Comparison of ENCODE assay signal across 10 cellular contexts in the genomic region with DNA sequence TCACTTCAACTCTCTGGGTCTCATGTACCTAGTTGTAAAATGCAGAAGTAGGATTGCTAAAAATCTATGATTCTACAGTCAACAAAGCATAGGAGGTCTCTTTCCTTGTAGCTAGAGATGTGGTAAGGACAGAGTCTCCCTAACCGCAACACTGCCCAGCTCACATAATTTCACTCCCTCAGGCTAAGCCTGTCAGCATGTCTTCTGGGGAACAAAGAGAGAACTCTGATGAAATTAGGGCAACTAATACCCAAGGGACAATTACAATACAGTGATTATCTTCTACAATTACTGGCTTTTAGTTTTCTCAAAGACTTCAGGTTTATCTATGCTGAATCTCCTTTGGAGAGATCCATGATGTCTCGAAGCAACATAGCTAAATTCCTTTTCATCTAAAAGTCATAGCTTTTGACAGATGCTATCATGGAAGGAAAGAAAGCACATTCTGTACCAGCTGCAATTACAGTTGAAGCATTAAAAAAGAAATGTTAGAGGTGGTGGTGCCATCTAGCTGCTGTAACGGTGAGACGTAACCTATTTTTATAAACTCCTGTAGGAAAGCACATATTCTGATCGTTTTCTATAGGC.
DNase-seq lines count a peak whose midpoint lies in the region; ATAC-seq and TF ChIP-seq lines count a peak whose summit lies in the region.
"Had no signal": no experiment of that assay in that cellular context is flagged by ENCODE, and none has a peak within 500 bp of the region (broad histone marks: within the 10 kb centered on the region; RNA-seq: fewer than 3 reads in every experiment).

No MANE protein-coding gene starts in this region.

- H3K27me3 ChIP-seq in neural progenitor cell, result no peaks in the 10 kb centered on the region
- H3K27me3 ChIP-seq in ovary, result no peaks in the 10 kb centered on the region

- DNase-seq in AG09319 (ENCODE audit: extremely low read depth, low read depth) (no peak), neural progenitor cell (ENCODE audit: low spot score) (peak; percentile 73), ovary (no peak)
- no peak for DNase-seq in stimulated activated CD4-positive, alpha-beta T cell treated with anti-CD3 and anti-CD28 coated beads, Interleukin-2, amount 100 ng/mL, for 48 hours

- WGBS in ovary, 3 donors, result 11 to 15% (median 12%) methylated on average over 5 of the region's 5 CpGs

- TF ChIP-seq POLR2A in ovary (IDR thresholded peaks at IDR 0.05), result no peak

- H3K27ac ChIP-seq in neural progenitor cell (peak overlapping the region; percentile 80), ovary (no peak overlapping the region)

- TF ChIP-seq CTCF in AG09319 (IDR thresholded peaks at IDR 0.05; ENCODE audit: low read depth, low read length) (peak; percentile 42), neural progenitor cell (IDR thresholded peaks at IDR 0.05) (peak; percentile 32), ovary (IDR thresholded peaks at IDR 0.05) (peak in 1 of 3 donors; percentile 28)

- H2AFZ ChIP-seq in neural progenitor cell (replicated peaks), result no peak overlapping the region

- no peak overlapping the region for H3K4me3 Mint-ChIP-seq in neural progenitor cell
- H3K4me3 Mint-ChIP-seq: immature natural killer cell had no signal

- no peaks in the 10 kb centered on the region for H3K36me3 Mint-ChIP-seq in neural progenitor cell
- H3K36me3 Mint-ChIP-seq: immature natural killer cell had no signal

- H4K20me1 ChIP-seq in neural progenitor cell (ENCODE audit: low read depth), result no peaks in the 10 kb centered on the region

- H3K9me3 ChIP-seq in neural progenitor cell (ENCODE audit: low read depth) (no peaks in the 10 kb centered on the region), ovary (no peaks in the 10 kb centered on the region)

- peaks cover 16% of the 10 kb centered on the region for H3K4me1 Mint-ChIP-seq in neural progenitor cell
- H3K4me1 Mint-ChIP-seq: immature natural killer cell had no signal

- ATAC-seq in GM18520 (IDR thresholded peaks at IDR 0.05; ENCODE audit: unreplicated experiment) (peak; percentile 20), HG03064 (IDR thresholded peaks at IDR 0.05; ENCODE audit: low read depth, unreplicated experiment) (peak; percentile 27), esophagus mucosa (peak; percentile 31)
- ATAC-seq: K562 had no signal

- peaks cover 22% of the 10 kb centered on the region for H3F3A ChIP-seq in neural progenitor cell (ENCODE audit: low read depth)

- intact Hi-C loops in ovary (cut with DNase I), result no loop called here

- no peak overlapping the region for H3K27ac Mint-ChIP-seq in neural progenitor cell
- H3K27ac Mint-ChIP-seq: immature natural killer cell had no signal

- no peak overlapping the region for H3K9ac ChIP-seq in neural progenitor cell

- H3K4me1 ChIP-seq in neural progenitor cell (peaks cover 36% of the 10 kb centered on the region), ovary (ENCODE audit: insufficient read depth) (peaks cover 2% of the 10 kb centered on the region)

- peaks cover 2% of the 10 kb centered on the region for H3K9me3 Mint-ChIP-seq in neural progenitor cell

- H3K79me2 ChIP-seq in neural progenitor cell (ENCODE audit: low read depth), result no peaks in the 10 kb centered on the region

- no peak for TF ChIP-seq EP300 in ovary (IDR thresholded peaks at IDR 0.05)

- H3K27me3 Mint-ChIP-seq in neural progenitor cell (ENCODE audit: insufficient read depth, low read depth), result peaks cover 12% of the 10 kb centered on the region

- no peaks in the 10 kb centered on the region for H3K36me3 ChIP-seq in neural progenitor cell
- no peaks in the 10 kb centered on the region for H3K36me3 ChIP-seq in ovary

- H3K4me2 ChIP-seq in neural progenitor cell, result peak overlapping the region; percentile 66

- H3K4me3 ChIP-seq in neural progenitor cell (peak overlapping the region; percentile 9), ovary (no peak overlapping the region)
- H3K4me3 ChIP-seq: K562 had no signal

TF ChIP-seq in PFSK-1, 5 proteins besides CTCF, POLR2A, EP300 and RAD21:
- peak; percentile 52; the same call in 1 of the 2 replicates for TF ChIP-seq POLR2AphosphoS5 (IDR thresholded peaks at IDR 0.05; ENCODE audit: low read depth, low read length)
- peak; percentile 53; the same call in 1 of the 2 replicates for TF ChIP-seq SIN3A (IDR thresholded peaks at IDR 0.05; ENCODE audit: borderline replicate concordance, insufficient read depth, low read length)
- TF ChIP-seq FOXP2 (optimal IDR thresholded peaks at IDR 0.05; ENCODE audit: borderline replicate concordance, extremely low read depth, extremely low read length, insufficient read depth), result no peak
- TF ChIP-seq REST (IDR thresholded peaks at IDR 0.05; ENCODE audit: insufficient read depth in 1 of 2, low read depth in 2 of 2, low read length in 2 of 2), result peak in 1 of 2 experiments; percentile 69; a peak in 2 of 4 replicates
- TF ChIP-seq TAF1 (IDR thresholded peaks at IDR 0.05; ENCODE audit: borderline replicate concordance, insufficient read depth, low read length), result 0 out of 2 replicates have a peak, but pooled peaks have one; percentile 45
